Comparison of ENCODE assay signal across 10 cellular contexts in the genomic region with DNA sequence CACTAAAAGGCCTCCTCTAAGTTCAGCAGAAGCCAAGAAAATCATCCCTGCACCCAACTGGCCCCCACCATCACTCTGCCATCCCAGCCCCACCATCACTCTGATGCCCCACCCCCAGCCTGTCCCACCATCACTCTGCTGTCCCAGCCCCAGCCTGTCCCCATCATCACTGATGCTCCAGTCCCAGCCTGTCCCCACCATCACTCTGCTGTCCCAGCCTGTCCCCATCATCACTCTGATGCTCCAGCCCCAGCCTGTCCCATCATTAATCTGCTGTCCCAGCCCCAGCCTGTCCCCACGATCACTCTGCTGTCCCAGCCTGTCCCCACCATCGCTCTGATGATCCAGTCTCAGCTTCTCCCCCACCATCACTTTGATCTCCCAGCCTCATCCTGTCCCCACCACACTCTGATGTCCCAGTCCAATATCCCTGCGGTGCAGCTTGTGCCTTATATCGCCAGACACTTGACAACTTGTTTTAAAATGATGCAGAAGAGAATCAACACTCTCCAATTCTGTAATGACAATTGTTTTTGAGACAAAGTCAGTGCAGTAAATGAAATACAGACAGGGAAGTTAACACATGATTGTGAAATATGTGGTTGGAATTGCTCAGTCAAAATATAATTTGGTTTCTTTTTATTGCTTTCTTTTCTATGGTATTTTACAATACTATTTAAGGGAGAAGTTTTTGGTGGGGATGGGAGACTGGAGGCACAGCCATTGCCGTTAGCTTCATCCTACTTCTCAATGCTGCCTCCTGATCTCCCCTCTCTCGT.
DNase-seq lines count a peak whose midpoint lies in the region; ATAC-seq and TF ChIP-seq lines count a peak whose summit lies in the region.
"Had no signal": no experiment of that assay in that cellular context is flagged by ENCODE, and none has a peak within 500 bp of the region (broad histone marks: within the 10 kb centered on the region; RNA-seq: fewer than 3 reads in every experiment).

No MANE protein-coding gene starts in this region.

- H3K9ac ChIP-seq in BLaER1 (no peak overlapping the region), KMS-11 (no peak overlapping the region)

- H4K20me1 ChIP-seq in BLaER1 = no peaks in the 10 kb centered on the region
- H4K20me1 ChIP-seq in KMS-11 (ENCODE audit: insufficient read depth) = no peaks in the 10 kb centered on the region

- no peak for DNase-seq in activated CD8-positive, alpha-beta T cell treated with anti-CD3 and anti-CD28 coated beads for 36 hours
- DNase-seq in right lobe of liver (no peak), anterior cingulate cortex (lab: John Stamatoyannopoulos, UW) (no peak)
- no peak for DNase-seq in activated CD4-positive, CD25-positive, alpha-beta regulatory T cell (lab: John Stamatoyannopoulos, UW)
- no peak for DNase-seq in naive thymus-derived CD8-positive, alpha-beta T cell
- DNase-seq: NCI-H1436 treated with DMSO at 0.1 percent for 48 hours had no signal

- H3K4me3 Mint-ChIP-seq in activated CD8-positive, alpha-beta T cell treated with anti-CD3 and anti-CD28 coated beads for 36 hours = no peak overlapping the region
- peak overlapping the region in 1 of 10 donors; percentile 43 for H3K4me3 Mint-ChIP-seq in naive thymus-derived CD8-positive, alpha-beta T cell

- no peak for TF ChIP-seq POLR2A in right lobe of liver (IDR thresholded peaks at IDR 0.05)

- H3K9me3 Mint-ChIP-seq in activated CD8-positive, alpha-beta T cell treated with anti-CD3 and anti-CD28 coated beads for 36 hours = peaks cover 4% of the 10 kb centered on the region
- no peaks in the 10 kb centered on the region for H3K9me3 Mint-ChIP-seq in naive thymus-derived CD8-positive, alpha-beta T cell

- H3K4me2 ChIP-seq in BLaER1 = peak overlapping the region; percentile 39; the same call in 1 of the 2 replicates
- peak overlapping the region; percentile 44; the same call in 1 of the 2 replicates for H3K4me2 ChIP-seq in KMS-11

- no peak overlapping the region for H2AFZ ChIP-seq in KMS-11 (ENCODE audit: low read depth)

- H3K27ac ChIP-seq in BLaER1 (no peak overlapping the region), KMS-11 (no peak overlapping the region), right lobe of liver (no peak overlapping the region)
- H3K27ac ChIP-seq: C4-2B had no signal

- peak overlapping the region; percentile 92 for H3K27ac Mint-ChIP-seq in activated CD8-positive, alpha-beta T cell treated with anti-CD3 and anti-CD28 coated beads for 36 hours
- H3K27ac Mint-ChIP-seq in naive thymus-derived CD8-positive, alpha-beta T cell = peak overlapping the region in 5 of 10 donors; percentile 8 to 82 (median 37)

- H3K27me3 Mint-ChIP-seq in activated CD8-positive, alpha-beta T cell treated with anti-CD3 and anti-CD28 coated beads for 36 hours = no peaks in the 10 kb centered on the region
- H3K27me3 Mint-ChIP-seq in naive thymus-derived CD8-positive, alpha-beta T cell = peaks cover 0 to 3% (median 0%) of the 10 kb centered on the region in 5 donors

- no peaks in the 10 kb centered on the region for H3K36me3 ChIP-seq in BLaER1
- no peaks in the 10 kb centered on the region for H3K36me3 ChIP-seq in KMS-11 (ENCODE audit: insufficient read depth)
- H3K36me3 ChIP-seq in right lobe of liver = no peaks in the 10 kb centered on the region

- 59% methylated on average over 6 of the region's 6 CpGs for WGBS in right lobe of liver (ENCODE audit: insufficient coverage, low coverage, low lambda C conversion rate, missing lambda C conversion rate)

- no peak for ATAC-seq in activated CD8-positive, alpha-beta T cell treated with anti-CD3 and anti-CD28 coated beads for 36 hours
- peak; percentile 11 to 54 (median 30) for ATAC-seq in right lobe of liver
- no peak for ATAC-seq in GM21723 (IDR thresholded peaks at IDR 0.05; ENCODE audit: unreplicated experiment)
- no peak for ATAC-seq in naive thymus-derived CD8-positive, alpha-beta T cell

- CTCF ChIA-PET in activated CD8-positive, alpha-beta T cell treated with anti-CD3 and anti-CD28 coated beads for 36 hours (lab: Charles Lee) = interaction anchor here (0.6 to 4.1 kb wide), 12 partner anchors 7 to 311 kb away, joined by 3 to 17 read pairs (median 4); a partner anchor contains a TSS

- no peak for TF ChIP-seq CTCF in KMS-11 (conservative IDR thresholded peaks at IDR 0.05; ENCODE audit: low read depth, low read length)
- TF ChIP-seq CTCF in activated CD8-positive, alpha-beta T cell treated with anti-CD3 and anti-CD28 coated beads for 36 hours (IDR thresholded peaks at IDR 0.05) = no peak
- TF ChIP-seq CTCF in right lobe of liver (IDR thresholded peaks at IDR 0.05) = no peak

- H3K4me1 Mint-ChIP-seq in activated CD8-positive, alpha-beta T cell treated with anti-CD3 and anti-CD28 coated beads for 36 hours (ENCODE audit: low read depth) = peaks cover 56% of the 10 kb centered on the region
- H3K4me1 Mint-ChIP-seq in naive thymus-derived CD8-positive, alpha-beta T cell = peaks cover 14 to 61% (median 28%) of the 10 kb centered on the region in 4 donors

- peaks cover 29% of the 10 kb centered on the region for H3K4me1 ChIP-seq in BLaER1
- H3K4me1 ChIP-seq in KMS-11 (ENCODE audit: low read depth, poor library complexity, severe bottlenecking) = peaks cover 38% of the 10 kb centered on the region
- H3K4me1 ChIP-seq in right lobe of liver = no peaks in the 10 kb centered on the region

- H3K79me2 ChIP-seq in KMS-11 (ENCODE audit: insufficient read depth, low read depth) = no peaks in the 10 kb centered on the region

- intact Hi-C loops in activated CD8-positive, alpha-beta T cell treated with anti-CD3 and anti-CD28 coated beads for 36 hours (cut with micrococcal nuclease) = no loop called here
- intact Hi-C loops in right lobe of liver (cut with DNase I) = no loop called here

- H3K9me3 ChIP-seq in BLaER1 (no peaks in the 10 kb centered on the region), right lobe of liver (no peaks in the 10 kb centered on the region)

- H3K36me3 Mint-ChIP-seq in activated CD8-positive, alpha-beta T cell treated with anti-CD3 and anti-CD28 coated beads for 36 hours (ENCODE audit: low read depth) = peaks cover 6% of the 10 kb centered on the region
- no peaks in the 10 kb centered on the region for H3K36me3 Mint-ChIP-seq in naive thymus-derived CD8-positive, alpha-beta T cell

- H3K27me3 ChIP-seq in BLaER1 (no peaks in the 10 kb centered on the region), KMS-11 (ENCODE audit: insufficient read depth, low read depth) (no peaks in the 10 kb centered on the region), right lobe of liver (no peaks in the 10 kb centered on the region)

- no peak overlapping the region for H3K4me3 ChIP-seq in BLaER1
- H3K4me3 ChIP-seq in KMS-11 (IDR thresholded peaks at IDR 0.05; ENCODE audit: insufficient read depth, low read depth, low read length) = no peak overlapping the region
- no peak overlapping the region for H3K4me3 ChIP-seq in right lobe of liver

- POLR2A ChIA-PET in activated CD8-positive, alpha-beta T cell treated with anti-CD3 and anti-CD28 coated beads for 36 hours (lab: Charles Lee) = interaction anchor here (0.5 to 2.2 kb wide), 8 partner anchors 86 to 286 kb away, joined by 3 to 6 read pairs (median 3); a partner anchor contains a TSS
- POLR2A ChIA-PET in naive thymus-derived CD8-positive, alpha-beta T cell (lab: Charles Lee) = no interaction called here

Comparison
In these comparisons a context has a peak if more than half of its experiments do, and no peak if none do; other contexts are left out.
1. ATAC-seq: peak in right lobe of liver (4 of 4); none in activated CD8-positive, alpha-beta T cell treated with anti-CD3 and anti-CD28 coated beads for 36 hours (single experiment), GM21723 (single experiment) and naive thymus-derived CD8-positive, alpha-beta T cell (0 of 2).